8 cellular contexts compared by ENCODE assay signal in the genomic region with DNA sequence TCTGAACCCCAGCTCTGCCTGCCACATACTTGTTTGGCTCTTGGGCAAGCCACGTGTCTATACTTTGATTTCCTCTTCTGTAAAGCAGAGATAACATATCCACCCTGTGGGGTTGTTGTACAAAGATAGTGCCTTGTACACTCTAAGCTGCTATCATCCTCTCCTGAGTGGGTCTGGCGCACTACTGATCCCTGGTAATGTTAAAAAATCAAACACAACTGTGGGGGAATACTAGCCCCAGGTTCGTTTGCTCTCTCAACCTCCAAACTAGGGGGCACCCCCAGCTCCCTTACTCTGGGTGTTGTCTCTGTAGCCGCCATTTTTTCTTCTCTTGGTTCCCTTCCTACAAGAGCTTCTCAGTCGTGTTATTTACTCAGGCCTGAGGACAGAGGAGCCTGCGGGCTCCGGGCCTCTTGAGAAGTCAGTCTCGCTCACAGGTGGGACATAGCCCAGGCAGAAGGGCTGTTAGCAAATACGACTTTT. TPM values are rescaled to one million over a fixed set of nuclear protein-coding genes. Genes with fewer than 3 reads are reported as not detected.
A peak's percentile ranks its signal among the peaks of the same experiment; 100 is the strongest.
DNase-seq lines count a peak whose midpoint lies in the region; ATAC-seq and TF ChIP-seq lines count a peak whose summit lies in the region.

No MANE protein-coding gene starts in this region.

- POLR2A ChIA-PET in OCI-LY7 (lab: Charles Lee) = interaction anchor here (0.7 to 2.3 kb wide), 7 partner anchors 10 to 120 kb away, joined by 3 to 38 read pairs (median 6); a partner anchor contains a TSS

- peak overlapping the region; percentile 47 to 64; a peak in 3 of 4 replicates for H3K4me3 ChIP-seq in DND-41 (ENCODE audit: low read depth in 1 of 2, low read length in 2 of 2)
- peak overlapping the region; percentile 74 for H3K4me3 ChIP-seq in OCI-LY7 (ENCODE audit: low read depth, low read length, poor library complexity, severe bottlenecking)

- intact Hi-C loops in OCI-LY7 (cut with micrococcal nuclease; ENCODE audit: unreplicated experiment) = loop anchor here (1.0 to 10.0 kb wide), 2 partner anchors 47 to 67 kb away; no protein-coding TSS in a partner anchor
- intact Hi-C loops in dendritic cell treated with granulocyte-macrophage colony-stimulating factor and Interleukin-4, amounts not matched to agents 40 ng/mL and 50 ng/mL, for 4 days (cut with micrococcal nuclease) = loop anchor here (5.0 kb wide), 1 partner anchor 34 kb away; no protein-coding TSS in a partner anchor

- H3K79me2 ChIP-seq in DND-41 (ENCODE audit: insufficient read depth, low read length) (peaks cover 33% of the 10 kb centered on the region), OCI-LY7 (ENCODE audit: insufficient read depth, low read depth, low read length) (peaks cover 24% of the 10 kb centered on the region; the same call in 1 of the 2 replicates)

- no peaks in the 10 kb centered on the region for H3K9me3 ChIP-seq in DND-41 (ENCODE audit: insufficient read depth, low read length, severe bottlenecking)
- H3K9me3 ChIP-seq in OCI-LY7 (ENCODE audit: low read length) = no peaks in the 10 kb centered on the region

- H3K9me3 Mint-ChIP-seq in dendritic cell treated with granulocyte-macrophage colony-stimulating factor and Interleukin-4, amounts not matched to agents 40 ng/mL and 50 ng/mL, for 4 days = no peaks in the 10 kb centered on the region
- no peaks in the 10 kb centered on the region for H3K9me3 Mint-ChIP-seq in osteocyte (ENCODE audit: unreplicated experiment)

- H3K27ac ChIP-seq in DND-41 (ENCODE audit: low read length) (peak overlapping the region; percentile 69), OCI-LY7 (ENCODE audit: low read depth, low read length, poor library complexity, severe bottlenecking) (peak overlapping the region; percentile 78)

- CTCF ChIA-PET in OCI-LY7 (lab: Charles Lee; ENCODE audit: unreplicated experiment) = interaction anchor here (1.2 to 2.1 kb wide), 4 partner anchors 9 to 112 kb away, joined by 4 to 25 read pairs (median 6); no protein-coding TSS in a partner anchor

- peak overlapping the region; percentile 90 for H3K27ac Mint-ChIP-seq in dendritic cell treated with granulocyte-macrophage colony-stimulating factor and Interleukin-4, amounts not matched to agents 40 ng/mL and 50 ng/mL, for 4 days
- peak overlapping the region; percentile 67 for H3K27ac Mint-ChIP-seq in osteocyte (ENCODE audit: unreplicated experiment)

- DNase-seq in DND-41 (no peak), OCI-LY7 (ENCODE audit: low spot score) (peak; percentile 69), osteocyte (ENCODE audit: extremely low spot score, unreplicated experiment) (no peak), HuH-7 (ENCODE audit: low spot score) (no peak), islet precursor cell (no peak), amygdala (lab: John Stamatoyannopoulos, UW) (no peak)

- ATAC-seq in DND-41 (ENCODE audit: insufficient read depth, low read depth) (no peak), GM21381 (IDR thresholded peaks at IDR 0.05; ENCODE audit: unreplicated experiment) (no peak)

- H4K20me1 ChIP-seq in DND-41 (ENCODE audit: insufficient read depth, low read length) (peaks cover 11% of the 10 kb centered on the region; the same call in 1 of the 2 replicates), OCI-LY7 (ENCODE audit: insufficient read depth, low read length) (no peaks in the 10 kb centered on the region; the same call in 1 of the 2 replicates)

- TF ChIP-seq CTCF in DND-41 (IDR thresholded peaks at IDR 0.05; ENCODE audit: borderline replicate concordance, extremely low read depth, low read length, poor library complexity, severe bottlenecking) (no peak), OCI-LY7 (conservative IDR thresholded peaks at IDR 0.05; ENCODE audit: low read length) (peak; percentile 53; the same call in 1 of the 2 replicates), osteocyte (IDR thresholded peaks at IDR 0.05) (no peak)

- no TSS peak for BruUV-seq in OCI-LY7 (replicated peaks; lab: Mats Ljungman, UMichigan)

- H3K36me3 Mint-ChIP-seq in dendritic cell treated with granulocyte-macrophage colony-stimulating factor and Interleukin-4, amounts not matched to agents 40 ng/mL and 50 ng/mL, for 4 days (ENCODE audit: low read depth) = peaks cover 55% of the 10 kb centered on the region
- peaks cover 16% of the 10 kb centered on the region for H3K36me3 Mint-ChIP-seq in osteocyte (ENCODE audit: unreplicated experiment)

- peaks cover 58% of the 10 kb centered on the region for H3K4me1 ChIP-seq in DND-41 (ENCODE audit: insufficient read depth, low read length)
- H3K4me1 ChIP-seq in OCI-LY7 (ENCODE audit: insufficient read depth, low read length, poor library complexity, severe bottlenecking) = peaks cover 57% of the 10 kb centered on the region

- peaks cover 35% of the 10 kb centered on the region for H3K4me1 Mint-ChIP-seq in dendritic cell treated with granulocyte-macrophage colony-stimulating factor and Interleukin-4, amounts not matched to agents 40 ng/mL and 50 ng/mL, for 4 days (ENCODE audit: low read depth)
- H3K4me1 Mint-ChIP-seq in osteocyte (ENCODE audit: unreplicated experiment) = peaks cover 46% of the 10 kb centered on the region

- peak overlapping the region; percentile 75 for H3K9ac ChIP-seq in DND-41 (ENCODE audit: low read depth, low read length)

- H3K9me2 ChIP-seq in OCI-LY7 (ENCODE audit: insufficient read depth, low read length) = no peaks in the 10 kb centered on the region

- H3K4me2 ChIP-seq in DND-41 (ENCODE audit: insufficient read depth, low read length) = peak overlapping the region; percentile 59
- H3K4me2 ChIP-seq in OCI-LY7 (ENCODE audit: low read length) = peak overlapping the region; percentile 86

- peaks cover 51% of the 10 kb centered on the region for H3K36me3 ChIP-seq in DND-41 (ENCODE audit: insufficient read depth, low read length)
- H3K36me3 ChIP-seq in OCI-LY7 (ENCODE audit: insufficient read depth, low read length) = peaks cover 53% of the 10 kb centered on the region

- H2AFZ ChIP-seq in DND-41 (ENCODE audit: low read depth, low read length) (no peak overlapping the region), OCI-LY7 (ENCODE audit: low read length) (no peak overlapping the region)

- H3K4me3 Mint-ChIP-seq in dendritic cell treated with granulocyte-macrophage colony-stimulating factor and Interleukin-4, amounts not matched to agents 40 ng/mL and 50 ng/mL, for 4 days = peak overlapping the region; percentile 81
- peak overlapping the region; percentile 85 for H3K4me3 Mint-ChIP-seq in osteocyte (ENCODE audit: unreplicated experiment)

- peaks cover 3% of the 10 kb centered on the region for H3K27me3 Mint-ChIP-seq in dendritic cell treated with granulocyte-macrophage colony-stimulating factor and Interleukin-4, amounts not matched to agents 40 ng/mL and 50 ng/mL, for 4 days
- H3K27me3 Mint-ChIP-seq in osteocyte (ENCODE audit: unreplicated experiment) = no peaks in the 10 kb centered on the region

- no peaks in the 10 kb centered on the region for H3K27me3 ChIP-seq in DND-41 (ENCODE audit: insufficient read depth, low read length, poor library complexity)

RNA-seq across cellular contexts. Expression of a gene that starts 1.0 kb away (rescaled TPM):
- 83.8 and 90.0 TPM in 2 replicates for total RNA-seq in OCI-LY7 (2014; rRNA removed; shearing (Covaris generic))
- total RNA-seq in OCI-LY7 (2022) (87.9 and 99.3 TPM in 2 replicates), osteocyte (29.3 and 31.9 TPM in 2 replicates)

RNA-seq across cellular contexts. Expression of a gene that starts 15.9 kb away (rescaled TPM):
- total RNA-seq in OCI-LY7 (2014; rRNA removed; shearing (Covaris generic)) = 0.69 TPM in 1 of 2 replicates, not detected in the other
- total RNA-seq in OCI-LY7 (2022) = 0.80 and 1.1 TPM in 2 replicates
- 0.97 TPM in 1 of 2 replicates, not detected in the other for total RNA-seq in osteocyte

RNA-seq across cellular contexts. Expression of a gene that starts 22.8 kb away (rescaled TPM):
- 62.9 and 64.2 TPM in 2 replicates for total RNA-seq in OCI-LY7 (2014; rRNA removed; shearing (Covaris generic))
- total RNA-seq in OCI-LY7 (2022) (35.0 and 42.2 TPM in 2 replicates), osteocyte (781 and 794 TPM in 2 replicates)

RNA-seq across cellular contexts. Expression of a gene that starts 36.8 kb away (rescaled TPM):
- 124 and 133 TPM in 2 replicates for total RNA-seq in OCI-LY7 (2014; rRNA removed; shearing (Covaris generic))
- 121 and 137 TPM in 2 replicates for total RNA-seq in OCI-LY7 (2022)
- 94.5 and 106 TPM in 2 replicates for total RNA-seq in osteocyte

RNA-seq across cellular contexts. Expression of a gene that starts 42.0 kb away (rescaled TPM):
- 205 and 230 TPM in 2 replicates for total RNA-seq in OCI-LY7 (2014; rRNA removed; shearing (Covaris generic))
- total RNA-seq in OCI-LY7 (2022) = 261 and 271 TPM in 2 replicates
- 59.2 and 63.0 TPM in 2 replicates for total RNA-seq in osteocyte

Comparison
In these comparisons a context has a peak if more than half of its experiments do, and no peak if none do; other contexts are left out.
1. RNA of a gene that starts 22.8 kb away (total RNA-seq): 781 to 794 TPM in osteocyte; 35.0 to 64.2 TPM in OCI-LY7; every median in the first group is over 10 times any median in the second.